ENCODE assay signal across 25 cellular contexts in the genomic region with DNA sequence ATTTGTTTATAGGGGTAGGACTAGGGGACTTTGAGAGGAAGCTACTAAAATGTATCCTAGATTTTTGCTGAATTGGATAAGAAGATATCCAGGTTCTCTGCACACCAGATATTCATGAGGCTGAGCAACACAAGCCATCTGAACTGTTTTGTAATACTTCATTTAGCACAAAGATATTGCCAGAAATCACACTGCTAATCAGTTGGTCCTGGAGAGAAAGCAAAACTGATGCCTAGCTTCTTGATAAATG.
A peak's percentile ranks its signal among the peaks of the same experiment; 100 is the strongest.
DNase-seq lines count a peak whose midpoint lies in the region; ATAC-seq and TF ChIP-seq lines count a peak whose summit lies in the region.
"Had no signal": no experiment of that assay in that cellular context is flagged by ENCODE, and none has a peak within 500 bp of the region (broad histone marks: within the 10 kb centered on the region; RNA-seq: fewer than 3 reads in every experiment).

No MANE protein-coding gene starts in this region.

- H3K9me3 Mint-ChIP-seq in brain (peaks cover 0 to 4% (median 0%) of the 10 kb centered on the region in 5 experiments), nephron (no peaks in the 10 kb centered on the region)
- H3K9me3 Mint-ChIP-seq in activated T-cell treated with anti-CD3 and anti-CD28 coated beads, Interleukin-2, amount 50 U/mL, for 72 hours: no peaks in the 10 kb centered on the region
- H3K9me3 Mint-ChIP-seq: CD8-positive, alpha-beta memory T cell had no signal

- H3K4me3 Mint-ChIP-seq in brain: peak overlapping the region in 1 of 5 experiments; percentile 7
- no peak overlapping the region for H3K4me3 Mint-ChIP-seq in nephron
- no peak overlapping the region for H3K4me3 Mint-ChIP-seq in activated T-cell treated with anti-CD3 and anti-CD28 coated beads, Interleukin-2, amount 50 U/mL, for 72 hours
- H3K4me3 Mint-ChIP-seq: CD14-positive monocyte; CD4-positive, alpha-beta memory T cell; CD4-positive, CD25-positive, alpha-beta regulatory T cell; CD8-positive, alpha-beta memory T cell had no signal

- no peak for ATAC-seq in activated T-cell treated with anti-CD3 and anti-CD28 coated beads, Interleukin-2, amount 50 U/mL, for 72 hours (replicated peaks in 1 of 2)
- ATAC-seq: GM12878 had no signal

- POLR2A ChIA-PET in HEK293 (lab: Yijun Ruan, JAX): no interaction called here

- H3K36me3 Mint-ChIP-seq in brain (no peaks in the 10 kb centered on the region), nephron (ENCODE audit: low read depth) (no peaks in the 10 kb centered on the region)
- H3K36me3 Mint-ChIP-seq in activated T-cell treated with anti-CD3 and anti-CD28 coated beads, Interleukin-2, amount 50 U/mL, for 72 hours (ENCODE audit: insufficient read depth in 2 of 2): no peaks in the 10 kb centered on the region
- H3K36me3 Mint-ChIP-seq: CD14-positive monocyte; CD4-positive, alpha-beta memory T cell; CD4-positive, CD25-positive, alpha-beta regulatory T cell; CD8-positive, alpha-beta memory T cell had no signal

- H3K4me1 ChIP-seq in HEK293 (ENCODE audit: control insufficient read depth, insufficient read depth, low read length): peaks cover 15% of the 10 kb centered on the region; the same call in 1 of the 2 replicates
- H3K4me1 ChIP-seq: BLaER1 had no signal

- H3K4me1 Mint-ChIP-seq in brain (peaks cover 64% of the 10 kb centered on the region), nephron (peaks cover 51% of the 10 kb centered on the region)
- no peaks in the 10 kb centered on the region for H3K4me1 Mint-ChIP-seq in activated T-cell treated with anti-CD3 and anti-CD28 coated beads, Interleukin-2, amount 50 U/mL, for 72 hours (ENCODE audit: low read depth)
- H3K4me1 Mint-ChIP-seq: CD4-positive, alpha-beta memory T cell; CD4-positive, CD25-positive, alpha-beta regulatory T cell; CD8-positive, alpha-beta memory T cell had no signal

- CTCF ChIA-PET in HEK293 (lab: Yijun Ruan, JAX): interaction anchor here (1.2 kb wide), 1 partner anchor 149 kb away, joined by 3 read pairs; no protein-coding TSS in a partner anchor

- H3K9me3 ChIP-seq in HEK293 (ENCODE audit: control insufficient read depth, insufficient read depth, low read depth, low read length): no peaks in the 10 kb centered on the region
- H3K9me3 ChIP-seq: BE2C, BLaER1 had no signal

- no peak overlapping the region for H3K27ac ChIP-seq in HEK293 (ENCODE audit: extremely low read depth, low read depth, low read length)
- H3K27ac ChIP-seq: BLaER1 had no signal

- H3K4me3 ChIP-seq in HEK293 (ENCODE audit: low read depth, low read length): no peak overlapping the region
- H3K4me3 ChIP-seq: BLaER1, GM12878 had no signal

- H3K27me3 Mint-ChIP-seq in brain: no peaks in the 10 kb centered on the region
- H3K27me3 Mint-ChIP-seq in nephron (ENCODE audit: low read depth): no peaks in the 10 kb centered on the region
- H3K27me3 Mint-ChIP-seq in activated T-cell treated with anti-CD3 and anti-CD28 coated beads, Interleukin-2, amount 50 U/mL, for 72 hours (ENCODE audit: low read depth): peaks cover 24% of the 10 kb centered on the region

- no peak for DNase-seq in stimulated activated naive CD4-positive, alpha-beta T cell (lab: John Stamatoyannopoulos, UW)
- DNase-seq in activated T-cell treated with anti-CD3 and anti-CD28 coated beads, Interleukin-2, amount 50 U/mL, for 72 hours: no peak
- DNase-seq in retina: no peak
- DNase-seq in iPS-NIHi11 (ENCODE audit: low spot score): no peak
- DNase-seq: 8988T; ACHN; BE2C; C1 segment of cervical spinal cord; CD4-positive, alpha-beta memory T cell; CD4-positive, CD25-positive, alpha-beta regulatory T cell; CD8-positive, alpha-beta memory T cell; COR-L47; DMS 273 treated with DMSO at 0.1 percent for 48 hours; DMS153; DMS53; DMS79; DND-41; EL; GDM1 had no signal

- TF ChIP-seq CTCF in HEK293 (tag by site-specific recombination; IDR thresholded peaks at IDR 0.05): no peak
- no peak for TF ChIP-seq CTCF in brain (conservative IDR thresholded peaks at IDR 0.05)
- TF ChIP-seq CTCF in nephron (IDR thresholded peaks at IDR 0.05; ENCODE audit: unreplicated experiment in 3 of 3): no peak

- H3K27ac Mint-ChIP-seq in brain (peak overlapping the region in 4 of 5 experiments; percentile 20 to 81 (median 34)), nephron (peak overlapping the region; percentile 20 to 48 (median 21))
- no peak overlapping the region for H3K27ac Mint-ChIP-seq in activated T-cell treated with anti-CD3 and anti-CD28 coated beads, Interleukin-2, amount 50 U/mL, for 72 hours
- H3K27ac Mint-ChIP-seq: CD14-positive monocyte; CD4-positive, alpha-beta memory T cell; CD4-positive, CD25-positive, alpha-beta regulatory T cell; CD8-positive, alpha-beta memory T cell had no signal

- no peaks in the 10 kb centered on the region for H3K36me3 ChIP-seq in HEK293 (ENCODE audit: control insufficient read depth in 2 of 2, insufficient read depth in 1 of 2, low read length in 2 of 2)
- H3K36me3 ChIP-seq: BE2C, BLaER1 had no signal

TF ChIP-seq in HEK293, 187 proteins besides CTCF, POLR2A, EP300 and RAD21:
- no peak for TF ChIP-seq ZNF335 (tag by site-specific recombination; conservative IDR thresholded peaks at IDR 0.05)
- no peak for TF ChIP-seq ZNF785 (tag by site-specific recombination; IDR thresholded peaks at IDR 0.05)
- no peak for TF ChIP-seq HIC1 (tag by site-specific recombination; IDR thresholded peaks at IDR 0.05)
- no peak for TF ChIP-seq AEBP2 (tag by site-specific recombination; IDR thresholded peaks at IDR 0.05; ENCODE audit: borderline replicate concordance)
- no peak for TF ChIP-seq PATZ1 (tag by site-specific recombination; IDR thresholded peaks at IDR 0.05)
- TF ChIP-seq ZNF510 (tag by site-specific recombination; IDR thresholded peaks at IDR 0.05; ENCODE audit: insufficient replicate concordance): peak; percentile 94
- no peak for TF ChIP-seq ZNF747 (tag by site-specific recombination; IDR thresholded peaks at IDR 0.05)
